Comparison of ENCODE assay signal across 8 cellular contexts in the genomic region with DNA sequence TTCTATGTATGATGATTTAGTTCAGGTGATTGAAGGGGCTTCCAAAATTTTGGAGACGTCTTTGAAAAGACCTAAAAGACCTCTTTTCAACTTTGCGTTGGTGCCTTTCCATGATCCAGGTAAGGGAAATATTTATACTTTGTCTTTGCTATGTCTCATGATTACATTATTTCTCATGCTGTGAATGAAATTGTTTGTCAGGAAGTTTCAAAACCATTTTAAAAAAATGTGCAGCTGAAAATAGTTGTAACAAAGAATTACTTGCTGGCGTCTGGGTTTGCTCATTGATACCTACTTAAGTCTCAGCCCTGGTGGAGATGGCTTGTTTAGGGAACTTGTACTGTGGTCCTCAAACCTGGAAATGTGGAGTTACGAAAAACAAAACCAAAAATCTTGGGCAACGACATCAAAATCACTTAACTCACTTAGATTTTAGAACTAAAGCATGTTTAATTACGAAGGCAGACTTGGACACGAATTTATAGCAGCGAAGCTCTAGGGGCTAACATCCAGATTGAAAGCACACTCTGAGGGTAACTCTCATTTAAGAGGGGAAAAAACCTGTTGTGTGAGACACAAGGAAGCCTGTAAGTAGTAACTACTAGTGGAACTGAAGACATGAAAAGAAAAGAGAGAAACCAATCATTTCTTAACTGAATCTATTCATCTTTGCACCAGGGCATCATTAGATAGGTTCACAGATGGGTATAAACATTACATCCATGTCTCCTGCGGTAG. TPM values are rescaled to one million over a fixed set of nuclear protein-coding genes. Genes with fewer than 3 reads are reported as not detected.
DNase-seq lines count a peak whose midpoint lies in the region; ATAC-seq and TF ChIP-seq lines count a peak whose summit lies in the region.

No MANE protein-coding gene starts in this region.

- no peaks in the 10 kb centered on the region for H3K9me3 ChIP-seq in PC-9 (ENCODE audit: insufficient read depth, low read depth)

- no peaks in the 10 kb centered on the region for H3K36me3 Mint-ChIP-seq in progenitor cell of endocrine pancreas (ENCODE audit: insufficient read depth)

- peaks cover 20% of the 10 kb centered on the region for H3K27me3 Mint-ChIP-seq in progenitor cell of endocrine pancreas

- H3K4me2 ChIP-seq in PC-9 = peak overlapping the region; percentile 98

- no peaks in the 10 kb centered on the region for H3K79me2 ChIP-seq in PC-9 (ENCODE audit: low read depth)

- no peaks in the 10 kb centered on the region for H4K20me1 ChIP-seq in PC-9 (ENCODE audit: insufficient read depth)

- H3K36me3 ChIP-seq in PC-9 (ENCODE audit: low read depth) = no peaks in the 10 kb centered on the region

- no peaks in the 10 kb centered on the region for H3K9me2 ChIP-seq in PC-9 (ENCODE audit: insufficient read depth)

- POLR2A ChIA-PET in PC-9 (lab: Charles Lee; ENCODE audit: unreplicated experiment) = no interaction called here

- H3K27me3 ChIP-seq in PC-9 (ENCODE audit: insufficient read depth, low read depth) = no peaks in the 10 kb centered on the region

- H3K9me3 Mint-ChIP-seq in progenitor cell of endocrine pancreas (ENCODE audit: low read depth) = peaks cover 9% of the 10 kb centered on the region

- BruUV-seq in PC-9 (replicated peaks; lab: Mats Ljungman, UMichigan) = no TSS peak

- ATAC-seq in left colon = no peak

- H3K27ac ChIP-seq in PC-9 = no peak overlapping the region

- CTCF ChIA-PET in PC-9 (lab: Charles Lee) = no interaction called here

- intact Hi-C loops in PC-9 (cut with micrococcal nuclease; ENCODE audit: unreplicated experiment) (loop anchor here (5.0 kb wide), 1 partner anchor 417 kb away; no protein-coding TSS in a partner anchor), left colon (cut with DNase I, micrococcal nuclease) (no loop called here)

- peaks cover 19% of the 10 kb centered on the region for H3K4me1 Mint-ChIP-seq in progenitor cell of endocrine pancreas (ENCODE audit: low read depth)

- peak overlapping the region; percentile 22 for H3K27ac Mint-ChIP-seq in progenitor cell of endocrine pancreas

- peak overlapping the region; percentile 79; the same call in 1 of the 2 replicates for H3K4me3 ChIP-seq in PC-9
- peak overlapping the region; percentile 58 for H3K4me3 ChIP-seq in fibroblast of pulmonary artery (replicated peaks; ENCODE audit: low read depth, low read length)

- H3K4me3 Mint-ChIP-seq in progenitor cell of endocrine pancreas (ENCODE audit: low read depth) = peak overlapping the region; percentile 67

- peak; percentile 9 for DNase-seq in GM03348 (ENCODE audit: low spot score)
- no peak for DNase-seq in PC-9
- peak; percentile 30 for DNase-seq in fibroblast of pulmonary artery (ENCODE audit: low read depth)
- no peak for DNase-seq in progenitor cell of endocrine pancreas (ENCODE audit: low spot score, unreplicated experiment)
- no peak for DNase-seq in NCI-H446 (lab: John Stamatoyannopoulos, UW)
- no peak for DNase-seq in cerebellum (ENCODE audit: low spot score)
- DNase-seq in midbrain (lab: John Stamatoyannopoulos, UW) = no peak
- no peak for DNase-seq in left colon

- H2AFZ ChIP-seq in PC-9 = peak overlapping the region; percentile 50; the same call in 1 of the 2 replicates

- peaks cover 14% of the 10 kb centered on the region for H3K4me1 ChIP-seq in PC-9 (replicated peaks; ENCODE audit: insufficient read depth)

- no peak for TF ChIP-seq CTCF in PC-9 (conservative IDR thresholded peaks at IDR 0.05)
- no peak for TF ChIP-seq CTCF in fibroblast of pulmonary artery (IDR thresholded peaks at IDR 0.05; ENCODE audit: low read length, missing control alignments)
- TF ChIP-seq CTCF in progenitor cell of endocrine pancreas (IDR thresholded peaks at IDR 0.05; ENCODE audit: unreplicated experiment) = no peak

- no peaks in the 10 kb centered on the region for H3F3A ChIP-seq in PC-9 (ENCODE audit: insufficient read depth, low read depth)

RNA-seq across cellular contexts. Expression of gene HMCN1, which starts 0.9 kb away (rescaled TPM):
- total RNA-seq in PC-9 (2021) (0.31 and 0.83 TPM in 2 replicates), progenitor cell of endocrine pancreas (3.4 and 5.6 TPM in 2 replicates), cerebellum (10.8 TPM), left colon (1 to 10 TPM; 1.7 to 3.9 TPM)

Comparison
In these comparisons a context has a peak if more than half of its experiments do, and no peak if none do; other contexts are left out.
1. DNase-seq: peak in GM03348 (single experiment) and fibroblast of pulmonary artery (single experiment); none in PC-9 (0 of 2), progenitor cell of endocrine pancreas (single experiment), NCI-H446 (0 of 2), cerebellum (single experiment), midbrain (single experiment) and left colon (0 of 2).